8 cellular contexts compared by ENCODE assay signal in the genomic region with DNA sequence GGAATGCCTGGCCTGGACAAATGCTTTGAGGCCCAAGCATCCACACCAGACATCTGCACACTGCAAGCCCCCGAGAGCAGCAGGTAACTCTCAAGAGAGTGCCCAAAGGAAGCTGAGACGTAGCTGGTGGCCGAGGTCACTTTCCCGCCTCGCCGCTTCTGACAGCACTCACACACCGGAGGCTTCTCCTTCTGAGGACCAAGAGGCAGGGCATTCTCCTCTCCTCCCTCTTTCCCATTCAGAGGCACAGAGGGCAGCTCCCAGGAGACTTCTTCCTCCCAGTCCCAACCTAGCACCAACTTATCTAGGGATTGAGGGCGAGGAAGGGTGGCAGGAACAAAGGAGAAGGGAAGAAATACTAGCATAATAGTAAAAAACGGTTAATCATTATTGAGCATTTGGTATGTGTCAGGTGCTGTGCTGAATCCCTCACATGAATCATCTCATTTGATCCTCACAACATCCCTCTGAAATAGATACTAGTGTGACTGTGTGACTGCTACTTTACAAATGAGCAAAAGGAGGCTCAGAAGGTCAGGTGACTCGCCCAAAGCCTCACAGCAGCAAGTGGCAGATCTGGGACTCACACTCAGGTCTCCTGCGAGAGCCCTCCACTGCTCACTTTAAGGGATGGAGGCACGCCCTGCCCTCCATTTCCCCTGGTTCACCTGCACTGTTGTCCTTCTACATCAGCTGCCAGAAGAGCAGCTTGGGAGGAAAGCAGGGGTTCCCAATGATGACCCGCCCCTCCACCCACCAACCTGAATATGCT. TPM values are rescaled to one million over a fixed set of nuclear protein-coding genes. Genes with fewer than 3 reads are reported as not detected.
DNase-seq lines count a peak whose midpoint lies in the region; ATAC-seq and TF ChIP-seq lines count a peak whose summit lies in the region.

No MANE protein-coding gene starts in this region.

- CTCF ChIA-PET in activated CD4-positive, alpha-beta T cell treated with anti-CD3 and anti-CD28 coated beads, Interleukin-2, amount 10 ng/mL, durations not matched to agents 7 days and 5 days (lab: Charles Lee): interaction anchor here (0.6 to 4.4 kb wide), 7 partner anchors 10 to 388 kb away, joined by 3 to 39 read pairs (median 3); a partner anchor contains a TSS

- peaks cover 0 to 52% (median 26%) of the 10 kb centered on the region in 3 donors for H3K4me1 ChIP-seq in gastroesophageal sphincter

- DNase-seq in NCI-H2171 treated with DMSO at 0.1 percent for 48 hours (lab: John Stamatoyannopoulos, UW) (peak; percentile 8), NCI-H2171 (lab: John Stamatoyannopoulos, UW) (no peak), SKM-1 treated with dmso at 0.1 percent for 144 hours (lab: John Stamatoyannopoulos, UW; ENCODE audit: unreplicated experiment) (no peak)
- DNase-seq in activated CD4-positive, alpha-beta T cell treated with anti-CD3 and anti-CD28 coated beads, Interleukin-2, amount 10 ng/mL, durations not matched to agents 7 days and 5 days: peak; percentile 66

- TF ChIP-seq POLR2A in gastroesophageal sphincter (IDR thresholded peaks at IDR 0.05): no peak

- WGBS in gastroesophageal sphincter (ENCODE audit: low coverage in 1 of 2), 2 donors: 45 to 64% methylated on average over 2 to 5 of the region's 13 CpGs

- H3K36me3 Mint-ChIP-seq in activated CD4-positive, alpha-beta T cell treated with anti-CD3 and anti-CD28 coated beads, Interleukin-2, amount 10 ng/mL, durations not matched to agents 7 days and 5 days (ENCODE audit: low read depth): peaks cover 24% of the 10 kb centered on the region
- H3K36me3 Mint-ChIP-seq in stimulated activated naive CD8-positive, alpha-beta T cell treated with anti-CD3 and anti-CD28 coated beads, Interleukin-15, Interleukin-2, amounts not matched to agents 100 ng/mL and 50 ng/mL, for 24 hours (ENCODE audit: low read depth): no peaks in the 10 kb centered on the region

- TF ChIP-seq EP300 in gastroesophageal sphincter (IDR thresholded peaks at IDR 0.05): no peak

- H3K27me3 Mint-ChIP-seq in activated CD4-positive, alpha-beta T cell treated with anti-CD3 and anti-CD28 coated beads, Interleukin-2, amount 10 ng/mL, durations not matched to agents 7 days and 5 days: no peaks in the 10 kb centered on the region
- no peaks in the 10 kb centered on the region for H3K27me3 Mint-ChIP-seq in stimulated activated naive CD8-positive, alpha-beta T cell treated with anti-CD3 and anti-CD28 coated beads, Interleukin-15, Interleukin-2, amounts not matched to agents 100 ng/mL and 50 ng/mL, for 24 hours

- peaks cover 61% of the 10 kb centered on the region for H3K4me1 Mint-ChIP-seq in activated CD4-positive, alpha-beta T cell treated with anti-CD3 and anti-CD28 coated beads, Interleukin-2, amount 10 ng/mL, durations not matched to agents 7 days and 5 days
- H3K4me1 Mint-ChIP-seq in stimulated activated naive CD8-positive, alpha-beta T cell treated with anti-CD3 and anti-CD28 coated beads, Interleukin-15, Interleukin-2, amounts not matched to agents 100 ng/mL and 50 ng/mL, for 24 hours (ENCODE audit: low read depth): peaks cover 76% of the 10 kb centered on the region

- peak overlapping the region; percentile 92 for H3K27ac Mint-ChIP-seq in activated CD4-positive, alpha-beta T cell treated with anti-CD3 and anti-CD28 coated beads, Interleukin-2, amount 10 ng/mL, durations not matched to agents 7 days and 5 days
- peak overlapping the region; percentile 94 for H3K27ac Mint-ChIP-seq in stimulated activated naive CD8-positive, alpha-beta T cell treated with anti-CD3 and anti-CD28 coated beads, Interleukin-15, Interleukin-2, amounts not matched to agents 100 ng/mL and 50 ng/mL, for 24 hours

- H3K4me3 ChIP-seq in gastroesophageal sphincter: peak overlapping the region in 1 of 2 donors; percentile 48

- ATAC-seq in gastroesophageal sphincter: no peak
- ATAC-seq in HG03469 (IDR thresholded peaks at IDR 0.05; ENCODE audit: unreplicated experiment): no peak
- ATAC-seq in HG03280 (IDR thresholded peaks at IDR 0.05; ENCODE audit: unreplicated experiment): no peak

- H3K36me3 ChIP-seq in gastroesophageal sphincter: peaks cover 0 to 8% of the 10 kb centered on the region in 2 donors

- no peaks in the 10 kb centered on the region for H3K9me3 Mint-ChIP-seq in activated CD4-positive, alpha-beta T cell treated with anti-CD3 and anti-CD28 coated beads, Interleukin-2, amount 10 ng/mL, durations not matched to agents 7 days and 5 days
- H3K9me3 Mint-ChIP-seq in stimulated activated naive CD8-positive, alpha-beta T cell treated with anti-CD3 and anti-CD28 coated beads, Interleukin-15, Interleukin-2, amounts not matched to agents 100 ng/mL and 50 ng/mL, for 24 hours: no peaks in the 10 kb centered on the region

- no peak for TF ChIP-seq CTCF in gastroesophageal sphincter (IDR thresholded peaks at IDR 0.05)

- H3K4me3 Mint-ChIP-seq in activated CD4-positive, alpha-beta T cell treated with anti-CD3 and anti-CD28 coated beads, Interleukin-2, amount 10 ng/mL, durations not matched to agents 7 days and 5 days: peak overlapping the region; percentile 87
- peak overlapping the region; percentile 94 for H3K4me3 Mint-ChIP-seq in stimulated activated naive CD8-positive, alpha-beta T cell treated with anti-CD3 and anti-CD28 coated beads, Interleukin-15, Interleukin-2, amounts not matched to agents 100 ng/mL and 50 ng/mL, for 24 hours

- H3K9me3 ChIP-seq in gastroesophageal sphincter: no peaks in the 10 kb centered on the region

- H3K27me3 ChIP-seq in gastroesophageal sphincter: no peaks in the 10 kb centered on the region

- peak overlapping the region in 3 of 4 donors; percentile 77 to 87 (median 84) for H3K27ac ChIP-seq in gastroesophageal sphincter

- POLR2A ChIA-PET in activated CD4-positive, alpha-beta T cell treated with anti-CD3 and anti-CD28 coated beads, Interleukin-2, amount 10 ng/mL, durations not matched to agents 7 days and 5 days (lab: Charles Lee): no interaction called here

RNA-seq across cellular contexts. Expression of a gene that starts 41.8 kb away (rescaled TPM):
- 100 to 1,000 TPM in 1 of 2 experiments, 10 to 100 TPM in 1; 82.2 to 101 TPM for total RNA-seq in activated CD4-positive, alpha-beta T cell treated with anti-CD3 and anti-CD28 coated beads, Interleukin-2, amount 10 ng/mL, durations not matched to agents 7 days and 5 days
- 10 to 100 TPM; 45.5 to 70.5 (median 56.5) TPM for total RNA-seq in gastroesophageal sphincter

Comparison
In these comparisons a context has a peak if more than half of its experiments do, and no peak if none do; other contexts are left out.
1. DNase-seq: peak in NCI-H2171 treated with DMSO at 0.1 percent for 48 hours (single experiment) and activated CD4-positive, alpha-beta T cell treated with anti-CD3 and anti-CD28 coated beads, Interleukin-2, amount 10 ng/mL, durations not matched to agents 7 days and 5 days (single experiment); none in NCI-H2171 (single experiment) and SKM-1 treated with dmso at 0.1 percent for 144 hours (single experiment).